ENCODE assay signal across 22 cellular contexts in the genomic region with DNA sequence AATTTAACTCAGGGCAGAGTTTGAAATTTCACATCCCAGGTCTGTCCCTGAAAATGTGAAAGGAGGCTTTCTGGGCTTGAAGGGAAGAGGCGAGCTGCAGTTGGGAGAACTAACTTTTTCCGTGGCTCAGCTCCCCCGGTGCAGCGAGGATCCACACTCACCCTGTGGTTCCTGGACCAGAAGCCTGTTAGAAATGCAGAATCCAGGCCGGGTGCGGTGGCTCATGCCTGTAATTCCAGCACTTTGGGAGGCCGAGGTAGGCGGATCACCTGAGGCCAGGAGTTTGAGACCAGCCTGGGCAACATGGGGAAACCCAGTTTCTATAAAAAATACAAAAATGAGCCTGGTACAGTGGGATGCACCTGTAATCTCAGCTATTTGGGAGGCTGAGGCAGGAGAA. TPM values are rescaled to one million over a fixed set of nuclear protein-coding genes. Genes with fewer than 3 reads are reported as not detected.
DNase-seq lines count a peak whose midpoint lies in the region; ATAC-seq and TF ChIP-seq lines count a peak whose summit lies in the region.
"Had no signal": no experiment of that assay in that cellular context is flagged by ENCODE, and none has a peak within 500 bp of the region (broad histone marks: within the 10 kb centered on the region; RNA-seq: fewer than 3 reads in every experiment).

No MANE protein-coding gene starts in this region.

- no peak for TF ChIP-seq EP300 in stomach (IDR thresholded peaks at IDR 0.05)

- peaks cover 5% of the 10 kb centered on the region for H3K27me3 ChIP-seq in DND-41 (ENCODE audit: insufficient read depth, low read length, poor library complexity)
- no peaks in the 10 kb centered on the region for H3K27me3 ChIP-seq in PC-9 (ENCODE audit: insufficient read depth, low read depth)
- peaks cover 0 to 7% (median 0%) of the 10 kb centered on the region in 3 donors for H3K27me3 ChIP-seq in stomach

- no peaks in the 10 kb centered on the region for H3K9me3 ChIP-seq in DND-41 (ENCODE audit: insufficient read depth, low read length, severe bottlenecking)
- no peaks in the 10 kb centered on the region for H3K9me3 ChIP-seq in PC-9 (ENCODE audit: insufficient read depth, low read depth)
- H3K9me3 ChIP-seq in stomach = no peaks in the 10 kb centered on the region
- H3K9me3 ChIP-seq: left lung, neutrophil had no signal

- 92 to 96% (median 95%) methylated on average over 2 to 8 of the region's 8 CpGs for WGBS in stomach, 5 donors

- POLR2A ChIA-PET in PC-9 (lab: Charles Lee; ENCODE audit: unreplicated experiment) = no interaction called here

- H3K9ac ChIP-seq in DND-41 (ENCODE audit: low read depth, low read length) = peak overlapping the region; percentile 23

- H3K4me2 ChIP-seq in DND-41 (ENCODE audit: insufficient read depth, low read length) = peak overlapping the region; percentile 68
- H3K4me2 ChIP-seq in PC-9 = peak overlapping the region; percentile 97

- no peaks in the 10 kb centered on the region; the same call in 1 of the 2 replicates for H3K36me3 ChIP-seq in DND-41 (ENCODE audit: insufficient read depth, low read length)
- peaks cover 1% of the 10 kb centered on the region; the same call in 1 of the 2 replicates for H3K36me3 ChIP-seq in PC-9 (ENCODE audit: low read depth)
- no peaks in the 10 kb centered on the region for H3K36me3 ChIP-seq in stomach
- H3K36me3 ChIP-seq: left lung, neutrophil had no signal

- H3K79me2 ChIP-seq in DND-41 (ENCODE audit: insufficient read depth, low read length) = peaks cover 16% of the 10 kb centered on the region
- peaks cover 39% of the 10 kb centered on the region for H3K79me2 ChIP-seq in PC-9 (ENCODE audit: low read depth)

- H3K27ac ChIP-seq in DND-41 (ENCODE audit: low read length) (peak overlapping the region; percentile 63), PC-9 (no peak overlapping the region), coronary artery (peak overlapping the region; percentile 97 to 98), stomach (peak overlapping the region in 3 of 5 donors; percentile 95 to 98 (median 98))
- H3K27ac ChIP-seq: GM23248, left lung, neutrophil had no signal

- no peak for TF ChIP-seq POLR2A in stomach (IDR thresholded peaks at IDR 0.05)

- ATAC-seq in DND-41 (ENCODE audit: insufficient read depth, low read depth) (no peak), GM21447 (IDR thresholded peaks at IDR 0.05; ENCODE audit: unreplicated experiment) (no peak)
- ATAC-seq: left lung, WTC11 had no signal

- no peaks in the 10 kb centered on the region for H3K9me2 ChIP-seq in PC-9 (ENCODE audit: insufficient read depth)

- CTCF ChIA-PET in PC-9 (lab: Charles Lee) = interaction anchor here (0.6 kb wide), 1 partner anchor 223 kb away, joined by 3 read pairs; no protein-coding TSS in a partner anchor

- peaks cover 15% of the 10 kb centered on the region; the same call in 1 of the 2 replicates for H3F3A ChIP-seq in PC-9 (ENCODE audit: insufficient read depth, low read depth)

- intact Hi-C loops in PC-9 (cut with micrococcal nuclease; ENCODE audit: unreplicated experiment) (no loop called here), stomach (cut with DNase I; ENCODE audit: low total_unique reads) (loop anchor here (10.0 kb wide), 1 partner anchor 306 kb away; no protein-coding TSS in a partner anchor)

- H3K4me3 ChIP-seq in DND-41 (ENCODE audit: low read depth in 1 of 2, low read length in 2 of 2) (no peak overlapping the region), PC-9 (no peak overlapping the region; the same call in 1 of the 2 replicates), coronary artery (no peak overlapping the region), stomach (no peak overlapping the region)
- H3K4me3 ChIP-seq: left lung had no signal

- TF ChIP-seq CTCF in DND-41 (IDR thresholded peaks at IDR 0.05; ENCODE audit: borderline replicate concordance, extremely low read depth, low read length, poor library complexity, severe bottlenecking) = no peak
- no peak for TF ChIP-seq CTCF in PC-9 (conservative IDR thresholded peaks at IDR 0.05)
- no peak for TF ChIP-seq CTCF in coronary artery (IDR thresholded peaks at IDR 0.05)
- TF ChIP-seq CTCF in stomach (IDR thresholded peaks at IDR 0.05) = no peak

- DNase-seq in DND-41 = no peak
- no peak for DNase-seq in PC-9
- DNase-seq in coronary artery (ENCODE audit: low spot score) = no peak
- DNase-seq in stomach = no peak
- no peak for DNase-seq in anterior cingulate cortex (lab: John Stamatoyannopoulos, UW)
- no peak for DNase-seq in NCI-H748 (lab: John Stamatoyannopoulos, UW; ENCODE audit: unreplicated experiment)
- DNase-seq: amygdala; cerebellar nuclear complex; effector memory CD4-positive, alpha-beta T cell; glutamatergic neuron; left lung; NCI-H1436 treated with DMSO at 0.1 percent for 48 hours; NCI-H2171 treated with DMSO at 0.1 percent for 48 hours; NCI-H526 treated with DMSO at 0.1 percent for 48 hours; SIG-M5 had no signal

- BruUV-seq in PC-9 (replicated peaks; lab: Mats Ljungman, UMichigan) = no TSS peak

- H2AFZ ChIP-seq in DND-41 (ENCODE audit: low read depth, low read length) (no peak overlapping the region), PC-9 (no peak overlapping the region)
- H2AFZ ChIP-seq: GM23248 had no signal

- H4K20me1 ChIP-seq in DND-41 (ENCODE audit: insufficient read depth, low read length) (0 out of 2 replicates have a peak, but pooled peaks cover 3% of the 10 kb centered on the region), PC-9 (ENCODE audit: insufficient read depth) (no peaks in the 10 kb centered on the region)

- H3K4me1 ChIP-seq in DND-41 (ENCODE audit: insufficient read depth, low read length) (peaks cover 50% of the 10 kb centered on the region), PC-9 (replicated peaks; ENCODE audit: insufficient read depth) (peaks cover 14% of the 10 kb centered on the region), stomach (peaks cover 31 to 60% (median 58%) of the 10 kb centered on the region in 4 donors)

RNA-seq across cellular contexts. Expression of a gene that starts 2.9 kb away (rescaled TPM):
- total RNA-seq in PC-9 (2021) (144 and 154 TPM in 2 replicates), stomach (100 to 1,000 TPM in 1 of 5 donors, 10 to 100 TPM in 4; 15.1 to 103 (median 54.2) TPM)
- polyA plus RNA-seq in stomach = 100 to 1,000 TPM in 1 of 3 donors, 10 to 100 TPM in 2; 50.2 to 102 (median 62.2) TPM
- total RNA-seq: OCI-LY7 had no signal

RNA-seq across cellular contexts. Expression of a gene that starts 23.0 kb away (rescaled TPM):
- total RNA-seq in PC-9 (2021) (not detected in 2 replicates), stomach (not detected)
- not detected for polyA plus RNA-seq in stomach
- total RNA-seq: activated T-helper 2 cell treated with anti-CD3 and anti-CD28 coated beads, Interferon-gamma antibody, Interleukin-2, Interleukin-4, amounts not matched to agents 10 μg/mL and 5 μg/mL and 100 μg/mL, durations not matched to agents 14 hours and 24 hours and 36 hours; GM23248; left lung; mononuclear cell; OCI-LY7 had no signal
- polyA plus RNA-seq: GM23248 had no signal
